ENCODE assay signal across 1 cellular context in genomic region chr6:131038612-131039344, GRCh38.
TF ChIP-seq lines count a peak whose summit lies in the region.

No MANE protein-coding gene starts in this region.

TF ChIP-seq in A549, 52 proteins besides CTCF, POLR2A, EP300 and RAD21 (continued from another document):
- TF ChIP-seq CBX2 (IDR thresholded peaks at IDR 0.05; ENCODE audit: borderline replicate concordance, low read depth) (no peak), BHLHE40 (IDR thresholded peaks at IDR 0.05; ENCODE audit: low read depth, low read length) (no peak), EHMT2 (IDR thresholded peaks at IDR 0.05; ENCODE audit: low read depth) (no peak), HMGXB4 (CRISPR knock-in tag; IDR thresholded peaks at IDR 0.05; ENCODE audit: borderline replicate concordance) (no peak), FOXS1 (CRISPR knock-in tag; IDR thresholded peaks at IDR 0.05) (no peak), SMC3 (IDR thresholded peaks at IDR 0.05) (no peak), ZFP36 (IDR thresholded peaks at IDR 0.05; ENCODE audit: borderline replicate concordance, partially characterized antibody) (no peak), REST (IDR thresholded peaks at IDR 0.05) (no peak)
